2 cellular contexts compared by ENCODE assay signal in genomic region chr5:73674669-73675004, GRCh38.
TF ChIP-seq lines count a peak whose summit lies in the region.

No MANE protein-coding gene starts in this region.

TF ChIP-seq in SK-N-SH, 30 proteins besides CTCF, POLR2A, EP300 and RAD21 (continued from another document):
- TF ChIP-seq, protein P1, sequence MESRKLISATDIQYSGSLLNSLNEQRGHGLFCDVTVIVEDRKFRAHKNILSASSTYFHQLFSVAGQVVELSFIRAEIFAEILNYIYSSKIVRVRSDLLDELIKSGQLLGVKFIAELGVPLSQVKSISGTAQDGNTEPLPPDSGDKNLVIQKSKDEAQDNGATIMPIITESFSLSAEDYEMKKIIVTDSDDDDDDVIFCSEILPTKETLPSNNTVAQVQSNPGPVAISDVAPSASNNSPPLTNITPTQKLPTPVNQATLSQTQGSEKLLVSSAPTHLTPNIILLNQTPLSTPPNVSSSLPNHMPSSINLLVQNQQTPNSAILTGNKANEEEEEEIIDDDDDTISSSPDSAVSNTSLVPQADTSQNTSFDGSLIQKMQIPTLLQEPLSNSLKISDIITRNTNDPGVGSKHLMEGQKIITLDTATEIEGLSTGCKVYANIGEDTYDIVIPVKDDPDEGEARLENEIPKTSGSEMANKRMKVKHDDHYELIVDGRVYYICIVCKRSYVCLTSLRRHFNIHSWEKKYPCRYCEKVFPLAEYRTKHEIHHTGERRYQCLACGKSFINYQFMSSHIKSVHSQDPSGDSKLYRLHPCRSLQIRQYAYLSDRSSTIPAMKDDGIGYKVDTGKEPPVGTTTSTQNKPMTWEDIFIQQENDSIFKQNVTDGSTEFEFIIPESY (IDR thresholded peaks at IDR 0.05; ENCODE audit: borderline replicate concordance, low read depth): no peak
- TF ChIP-seq FOSL2 (IDR thresholded peaks at IDR 0.05; ENCODE audit: borderline replicate concordance, low read depth) (no peak), NRF1 (IDR thresholded peaks at IDR 0.05; ENCODE audit: low read depth, low read length) (no peak), POLR2AphosphoS5 (IDR thresholded peaks at IDR 0.05; ENCODE audit: low read depth, low read length) (no peak)

TF ChIP-seq in SK-N-SH treated with all-trans-retinoic acid at 6 μM for 48 hours, 23 proteins besides CTCF, POLR2A, EP300 and RAD21 (continued from another document):
- no peak for TF ChIP-seq TOX (CRISPR knock-in tag; IDR thresholded peaks at IDR 0.05; ENCODE audit: borderline replicate concordance)
- no peak for TF ChIP-seq ZFP30 (CRISPR knock-in tag; IDR thresholded peaks at IDR 0.05)
- no peak for TF ChIP-seq ZC3H10 (CRISPR knock-in tag; IDR thresholded peaks at IDR 0.05)
- TF ChIP-seq, protein P2, sequence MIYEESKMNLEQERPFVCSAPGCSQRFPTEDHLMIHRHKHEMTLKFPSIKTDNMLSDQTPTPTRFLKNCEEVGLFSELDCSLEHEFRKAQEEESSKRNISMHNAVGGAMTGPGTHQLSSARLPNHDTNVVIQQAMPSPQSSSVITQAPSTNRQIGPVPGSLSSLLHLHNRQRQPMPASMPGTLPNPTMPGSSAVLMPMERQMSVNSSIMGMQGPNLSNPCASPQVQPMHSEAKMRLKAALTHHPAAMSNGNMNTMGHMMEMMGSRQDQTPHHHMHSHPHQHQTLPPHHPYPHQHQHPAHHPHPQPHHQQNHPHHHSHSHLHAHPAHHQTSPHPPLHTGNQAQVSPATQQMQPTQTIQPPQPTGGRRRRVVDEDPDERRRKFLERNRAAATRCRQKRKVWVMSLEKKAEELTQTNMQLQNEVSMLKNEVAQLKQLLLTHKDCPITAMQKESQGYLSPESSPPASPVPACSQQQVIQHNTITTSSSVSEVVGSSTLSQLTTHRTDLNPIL (CRISPR knock-in tag; IDR thresholded peaks at IDR 0.05; ENCODE audit: low read depth): no peak
- no peak for TF ChIP-seq ISL1 (CRISPR knock-in tag; IDR thresholded peaks at IDR 0.05)
